Comparison of ENCODE assay signal across 8 cellular contexts in the genomic region with DNA sequence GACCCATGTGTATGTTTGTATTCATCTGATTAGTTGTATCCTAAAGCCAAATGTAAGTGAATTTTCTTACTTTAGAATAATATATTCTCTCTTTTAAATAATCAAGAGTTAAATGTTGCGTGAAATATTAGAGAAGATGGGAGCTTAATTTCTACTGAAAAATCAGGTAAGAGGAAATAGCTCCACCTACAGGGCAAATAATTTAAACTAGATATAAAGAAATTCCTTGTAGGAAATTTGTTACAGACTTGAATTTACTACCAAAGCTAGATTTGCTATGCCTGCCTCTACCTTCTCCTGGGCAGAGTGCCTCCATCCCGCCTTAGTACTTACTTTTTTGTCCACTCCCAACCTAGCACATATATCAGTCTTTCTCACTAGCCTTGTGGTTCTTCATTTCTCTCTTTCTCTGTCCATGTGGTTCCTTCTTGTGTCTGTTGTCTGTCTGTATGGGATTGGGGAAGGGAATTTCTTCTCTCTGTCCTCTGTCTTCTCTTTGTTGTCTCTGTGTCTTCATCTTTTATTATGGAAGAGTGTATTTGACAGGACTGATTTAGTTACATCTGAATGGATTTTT. TPM values are rescaled to one million over a fixed set of nuclear protein-coding genes. Genes with fewer than 3 reads are reported as not detected.
DNase-seq lines count a peak whose midpoint lies in the region; ATAC-seq, FAIRE-seq and TF ChIP-seq lines count a peak whose summit lies in the region.

No MANE protein-coding gene starts in this region.

- H3K4me3 Mint-ChIP-seq in CD14-positive monocyte: no peak overlapping the region

- H3K4me2 ChIP-seq in OCI-LY7 (ENCODE audit: low read length): no peak overlapping the region

- peak in 3 of 4 donors; percentile 41 to 66 (median 59) for ATAC-seq in pancreas

- H3K27me3 ChIP-seq in pancreas: no peaks in the 10 kb centered on the region

- intact Hi-C loops in CD14-positive monocyte (cut with micrococcal nuclease) (loop anchor here (5.0 to 10.0 kb wide), 2 partner anchors 119 to 931 kb away; no protein-coding TSS in a partner anchor), OCI-LY7 (cut with micrococcal nuclease; ENCODE audit: unreplicated experiment) (loop anchor here (1.0 kb wide), 1 partner anchor 120 kb away; no protein-coding TSS in a partner anchor), pancreas (cut with DNase I) (loop anchor here in 2 of 3 donors (5.0 to 10.0 kb wide), 2 partner anchors 119 to 121 kb away; no protein-coding TSS in a partner anchor)

- no TSS peak for BruUV-seq in OCI-LY7 (replicated peaks; lab: Mats Ljungman, UMichigan)

- H2AFZ ChIP-seq in OCI-LY7 (ENCODE audit: low read length): no peak overlapping the region

- DNase-seq in CD14-positive monocyte (ENCODE audit: low spot score): no peak
- DNase-seq in OCI-LY7 (ENCODE audit: low spot score): peak; percentile 54
- DNase-seq in epithelial cell of esophagus (ENCODE audit: low read depth): peak; percentile 59
- no peak for DNase-seq in pancreas
- DNase-seq in stimulated activated naive CD4-positive, alpha-beta T cell treated with Interleukin-2 at 50 U/mL for 16 hours (lab: John Stamatoyannopoulos, UW): no peak
- DNase-seq in activated effector memory CD4-positive, alpha-beta T cell treated with Interleukin-2 at 50 U/mL for 16 hours: no peak
- DNase-seq in OCI-M2 (lab: John Stamatoyannopoulos, UW; ENCODE audit: unreplicated experiment): no peak

- H3K27ac ChIP-seq in HEK293 (ENCODE audit: extremely low read depth, low read depth, low read length): no peak overlapping the region
- no peak overlapping the region for H3K27ac ChIP-seq in OCI-LY7 (ENCODE audit: low read depth, low read length, poor library complexity, severe bottlenecking)
- no peak overlapping the region for H3K27ac ChIP-seq in pancreas

- H4K20me1 ChIP-seq in OCI-LY7 (ENCODE audit: insufficient read depth, low read length): no peaks in the 10 kb centered on the region

- TF ChIP-seq CTCF in CD14-positive monocyte (IDR thresholded peaks at IDR 0.05): peak; percentile 76
- TF ChIP-seq CTCF in HEK293 (tag by site-specific recombination; IDR thresholded peaks at IDR 0.05): no peak
- TF ChIP-seq CTCF in OCI-LY7 (conservative IDR thresholded peaks at IDR 0.05; ENCODE audit: low read length): peak; percentile 86
- TF ChIP-seq CTCF in epithelial cell of esophagus (IDR thresholded peaks at IDR 0.05; ENCODE audit: insufficient read depth, low read depth, low read length, missing control alignments): peak; percentile 32
- TF ChIP-seq CTCF in pancreas (IDR thresholded peaks at IDR 0.05): peak in 3 of 4 donors; percentile 27 to 52 (median 46)

- H3K4me3 ChIP-seq in HEK293 (ENCODE audit: low read depth, low read length) (no peak overlapping the region), OCI-LY7 (ENCODE audit: low read depth, low read length, poor library complexity, severe bottlenecking) (no peak overlapping the region), epithelial cell of esophagus (ENCODE audit: low read length) (no peak overlapping the region), pancreas (no peak overlapping the region)

- H3K36me3 Mint-ChIP-seq in CD14-positive monocyte: peaks cover 5 to 7% of the 10 kb centered on the region in 2 donors

- POLR2A ChIA-PET in HEK293 (lab: Yijun Ruan, JAX) (no interaction called here), OCI-LY7 (lab: Charles Lee) (interaction anchor here (0.6 to 0.7 kb wide), 3 partner anchors 8 to 377 kb away, joined by 3 to 4 read pairs (median 3); no protein-coding TSS in a partner anchor)

- peak; percentile 86 for FAIRE-seq in pancreas (lab: Jason Lieb, UNC)

- H3K9me3 Mint-ChIP-seq in CD14-positive monocyte: no peaks in the 10 kb centered on the region

- CTCF ChIA-PET in HEK293 (lab: Yijun Ruan, JAX): interaction anchor here (0.5 to 3.0 kb wide), 24 partner anchors 9 to 898 kb away, joined by 3 to 45 read pairs (median 4); no protein-coding TSS in a partner anchor
- CTCF ChIA-PET in OCI-LY7 (lab: Charles Lee; ENCODE audit: unreplicated experiment): no interaction called here

- no peaks in the 10 kb centered on the region for H3K9me3 ChIP-seq in HEK293 (ENCODE audit: control insufficient read depth, insufficient read depth, low read depth, low read length)
- H3K9me3 ChIP-seq in OCI-LY7 (ENCODE audit: low read length): no peaks in the 10 kb centered on the region
- H3K9me3 ChIP-seq in pancreas: no peaks in the 10 kb centered on the region

- H3K27me3 Mint-ChIP-seq in CD14-positive monocyte (ENCODE audit: low read depth in 3 of 3): peaks cover 0 to 2% (median 0%) of the 10 kb centered on the region in 3 donors

- no peaks in the 10 kb centered on the region for H3K4me1 Mint-ChIP-seq in CD14-positive monocyte

- H3K36me3 ChIP-seq in HEK293 (ENCODE audit: control insufficient read depth in 2 of 2, insufficient read depth in 1 of 2, low read length in 2 of 2): no peaks in the 10 kb centered on the region; a peak in 1 of 3 replicates
- no peaks in the 10 kb centered on the region for H3K36me3 ChIP-seq in OCI-LY7 (ENCODE audit: insufficient read depth, low read length)
- no peaks in the 10 kb centered on the region for H3K36me3 ChIP-seq in pancreas

- WGBS in pancreas, 2 donors: 29% methylated on average over 2 of the region's 2 CpGs

- H3K27ac Mint-ChIP-seq in CD14-positive monocyte: no peak overlapping the region

- no peaks in the 10 kb centered on the region for H3K4me1 ChIP-seq in HEK293 (ENCODE audit: control insufficient read depth, insufficient read depth, low read length)
- H3K4me1 ChIP-seq in OCI-LY7 (ENCODE audit: insufficient read depth, low read length, poor library complexity, severe bottlenecking): no peaks in the 10 kb centered on the region
- peaks cover 0 to 15% (median 3%) of the 10 kb centered on the region in 3 donors for H3K4me1 ChIP-seq in pancreas

- no peaks in the 10 kb centered on the region for H3K79me2 ChIP-seq in OCI-LY7 (ENCODE audit: insufficient read depth, low read depth, low read length)

- no peaks in the 10 kb centered on the region for H3K9me2 ChIP-seq in OCI-LY7 (ENCODE audit: insufficient read depth, low read length)

TF ChIP-seq in HEK293, 187 proteins besides CTCF, POLR2A, EP300 and RAD21:
- no peak for TF ChIP-seq ZNF157 (tag by site-specific recombination; IDR thresholded peaks at IDR 0.05)
- peak; percentile 53 for TF ChIP-seq ZNF654 (tag by site-specific recombination; IDR thresholded peaks at IDR 0.05; ENCODE audit: low read depth)

RNA-seq across cellular contexts. Expression of a gene that starts 44.7 kb away (rescaled TPM):
- polyA plus RNA-seq in CD14-positive monocyte (1 to 10 TPM in 1 of 2 donors, under 1 TPM in 1; 0.95 to 2.0 TPM), pancreas (1 to 10 TPM; 3.5 to 4.9 TPM)
- total RNA-seq in OCI-LY7 (2014; rRNA removed; shearing (Covaris generic)): 14.1 and 14.5 TPM in 2 replicates
- total RNA-seq in OCI-LY7 (2022) (19.6 and 23.8 TPM in 2 replicates), pancreas (10 to 100 TPM in 1 of 6 donors, 1 to 10 TPM in 5; 6.8 to 17.1 (median 9.0) TPM)

Comparison
In these comparisons a context has a peak if more than half of its experiments do, and no peak if none do; other contexts are left out.
1. DNase-seq: peak in OCI-LY7 (single experiment) and epithelial cell of esophagus (single experiment); none in CD14-positive monocyte (single experiment), pancreas (0 of 6), stimulated activated naive CD4-positive, alpha-beta T cell treated with Interleukin-2 at 50 U/mL for 16 hours (single experiment), activated effector memory CD4-positive, alpha-beta T cell treated with Interleukin-2 at 50 U/mL for 16 hours (single experiment) and OCI-M2 (single experiment).